In the genomic region with DNA sequence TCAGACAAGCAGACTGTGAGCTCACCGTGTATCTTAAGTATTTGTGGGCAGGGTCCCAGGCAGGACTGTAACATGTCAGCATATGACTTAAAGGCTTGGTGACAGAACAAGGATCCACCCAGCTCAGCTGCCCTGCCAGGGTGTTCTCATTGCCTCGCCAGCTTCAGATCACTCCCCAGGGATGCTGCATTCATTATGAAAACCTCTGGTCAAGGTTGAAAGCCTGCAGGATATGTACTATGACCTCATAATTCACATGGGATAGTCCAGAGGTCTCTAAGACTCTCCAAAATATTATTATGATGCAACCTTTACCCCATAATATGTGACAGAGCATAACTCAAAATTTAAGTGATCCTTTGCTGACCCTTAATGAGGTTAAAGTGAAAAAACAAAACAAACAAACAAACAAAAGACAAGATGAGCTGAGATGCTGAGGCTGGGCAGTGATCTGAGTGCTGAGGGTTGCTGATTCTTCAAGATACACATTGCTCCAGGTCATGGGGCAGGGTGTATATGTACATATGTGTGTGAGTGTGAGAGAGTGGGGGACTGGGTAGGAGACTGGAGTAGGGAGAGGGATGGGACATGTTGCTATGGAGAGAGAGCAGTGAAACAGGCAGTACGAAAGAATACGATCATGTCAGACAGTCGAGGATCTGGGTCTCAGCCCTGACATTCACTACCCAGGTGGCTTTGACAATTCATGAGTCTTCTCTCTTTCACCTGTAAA, we compare ENCODE assay signal across 9 cellular contexts.
DNase-seq lines count a peak whose midpoint lies in the region; ATAC-seq and TF ChIP-seq lines count a peak whose summit lies in the region.
"Had no signal": no experiment of that assay in that cellular context is flagged by ENCODE, and none has a peak within 500 bp of the region (broad histone marks: within the 10 kb centered on the region; RNA-seq: fewer than 3 reads in every experiment).

No MANE protein-coding gene starts in this region.

- H3K4me2 ChIP-seq in smooth muscle cell (no peak overlapping the region), SK-N-SH (no peak overlapping the region)

- POLR2A ChIA-PET in SK-N-SH (lab: Yijun Ruan, JAX), result no interaction called here
- POLR2A ChIA-PET in CD4-positive, alpha-beta T cell (lab: Charles Lee), result no interaction called here

- peak overlapping the region; percentile 78 for H3K9ac ChIP-seq in smooth muscle cell (ENCODE audit: low read depth)
- H3K9ac ChIP-seq in SK-N-SH, result no peak overlapping the region

- CTCF ChIA-PET in SK-N-SH (lab: Yijun Ruan, JAX), result no interaction called here
- CTCF ChIA-PET in CD4-positive, alpha-beta T cell (lab: Charles Lee), result no interaction called here

- H3K4me3 ChIP-seq in smooth muscle cell, result no peak overlapping the region
- no peak overlapping the region for H3K4me3 ChIP-seq in SK-N-SH (ENCODE audit: low read depth in 2 of 2, low read length in 1 of 2)
- H3K4me3 ChIP-seq: right lobe of liver had no signal

- no peaks in the 10 kb centered on the region for H3K9me3 Mint-ChIP-seq in T-helper 1 cell treated with Interleukin-12 subunit alpha and Interleukin-12 subunit beta and Interleukin-4 antibody, amounts not matched to agents 30 μg/mL and 1 μg/mL, for 36 hours
- H3K9me3 Mint-ChIP-seq in CD4-positive, alpha-beta T cell, result no peaks in the 10 kb centered on the region

- H3K9me2 ChIP-seq in SK-N-SH, result no peaks in the 10 kb centered on the region

- H3K27me3 ChIP-seq in smooth muscle cell (ENCODE audit: low read depth) (no peaks in the 10 kb centered on the region), SK-N-SH (ENCODE audit: insufficient read depth) (no peaks in the 10 kb centered on the region)
- no peaks in the 10 kb centered on the region for H3K27me3 ChIP-seq in CD4-positive, alpha-beta T cell (ENCODE audit: control insufficient read depth, insufficient read depth, low read length)
- H3K27me3 ChIP-seq: right lobe of liver had no signal

- peak; percentile 45 for ATAC-seq in HG03342 (IDR thresholded peaks at IDR 0.05; ENCODE audit: unreplicated experiment)
- ATAC-seq in CD4-positive, alpha-beta T cell (ENCODE audit: poor library complexity), result no peak

- no peaks in the 10 kb centered on the region for H3K27me3 Mint-ChIP-seq in T-helper 1 cell treated with Interleukin-12 subunit alpha and Interleukin-12 subunit beta and Interleukin-4 antibody, amounts not matched to agents 30 μg/mL and 1 μg/mL, for 36 hours (ENCODE audit: low read depth)
- no peaks in the 10 kb centered on the region for H3K27me3 Mint-ChIP-seq in CD4-positive, alpha-beta T cell

- peaks cover 38% of the 10 kb centered on the region for H3K4me1 Mint-ChIP-seq in T-helper 1 cell treated with Interleukin-12 subunit alpha and Interleukin-12 subunit beta and Interleukin-4 antibody, amounts not matched to agents 30 μg/mL and 1 μg/mL, for 36 hours (ENCODE audit: low read depth)
- peaks cover 19% of the 10 kb centered on the region for H3K4me1 Mint-ChIP-seq in CD4-positive, alpha-beta T cell (ENCODE audit: low read depth)

- H3K36me3 Mint-ChIP-seq in T-helper 1 cell treated with Interleukin-12 subunit alpha and Interleukin-12 subunit beta and Interleukin-4 antibody, amounts not matched to agents 30 μg/mL and 1 μg/mL, for 36 hours (ENCODE audit: low read depth), result peaks cover 1% of the 10 kb centered on the region
- no peaks in the 10 kb centered on the region for H3K36me3 Mint-ChIP-seq in CD4-positive, alpha-beta T cell (ENCODE audit: low read depth)

- no peaks in the 10 kb centered on the region for H4K20me1 ChIP-seq in smooth muscle cell (ENCODE audit: low read depth)
- no peaks in the 10 kb centered on the region for H4K20me1 ChIP-seq in SK-N-SH (ENCODE audit: insufficient read depth)

- TF ChIP-seq RAD21 in SK-N-SH (IDR thresholded peaks at IDR 0.05; ENCODE audit: low read length), result no peak

- H3K27ac ChIP-seq in epithelial cell of prostate, result peak overlapping the region; percentile 88
- peak overlapping the region; percentile 89 for H3K27ac ChIP-seq in smooth muscle cell (ENCODE audit: low read depth)
- peak overlapping the region in 1 of 2 experiments; percentile 11; a peak in 1 of 4 replicates for H3K27ac ChIP-seq in SK-N-SH (ENCODE audit: low read depth in 2 of 2, low read length in 1 of 2)
- H3K27ac ChIP-seq in CD4-positive, alpha-beta T cell (ENCODE audit: low read depth, low read length), result no peak overlapping the region
- H3K27ac ChIP-seq: right lobe of liver had no signal

- 76% methylated on average over 5 of the region's 5 CpGs for WGBS in smooth muscle cell (ENCODE audit: low lambda C conversion rate)
- 86% methylated on average over 5 of the region's 5 CpGs for WGBS in SK-N-SH (ENCODE audit: low lambda C conversion rate)

- H3K4me3 Mint-ChIP-seq in T-helper 1 cell treated with Interleukin-12 subunit alpha and Interleukin-12 subunit beta and Interleukin-4 antibody, amounts not matched to agents 30 μg/mL and 1 μg/mL, for 36 hours, result no peak overlapping the region
- no peak overlapping the region for H3K4me3 Mint-ChIP-seq in CD4-positive, alpha-beta T cell

- H3K4me1 ChIP-seq in smooth muscle cell (ENCODE audit: low read depth) (peaks cover 4% of the 10 kb centered on the region), SK-N-SH (ENCODE audit: control insufficient read depth in 1 of 2, insufficient read depth in 2 of 2, low read depth in 1 of 2, low read length in 1 of 2) (no peaks in the 10 kb centered on the region)

- intact Hi-C loops in CD4-positive, alpha-beta T cell (cut with DNase I, micrococcal nuclease), result no loop called here

- H3K36me3 ChIP-seq in smooth muscle cell (ENCODE audit: low read depth), result no peaks in the 10 kb centered on the region
- no peaks in the 10 kb centered on the region for H3K36me3 ChIP-seq in SK-N-SH (replicated peaks in 1 of 2; ENCODE audit: control insufficient read depth in 1 of 2, insufficient read depth in 2 of 2, low read length in 1 of 2)
- H3K36me3 ChIP-seq: right lobe of liver had no signal

- no peak for TF ChIP-seq EP300 in SK-N-SH (IDR thresholded peaks at IDR 0.05; ENCODE audit: borderline replicate concordance in 1 of 2, low read depth in 1 of 2, low read length in 1 of 2)

- H3K79me2 ChIP-seq in smooth muscle cell (ENCODE audit: low read depth) (no peaks in the 10 kb centered on the region), SK-N-SH (ENCODE audit: insufficient read depth) (no peaks in the 10 kb centered on the region)

- TF ChIP-seq CTCF in smooth muscle cell (IDR thresholded peaks at IDR 0.05; ENCODE audit: borderline replicate concordance, insufficient read depth, poor library complexity, severe bottlenecking), result no peak
- TF ChIP-seq CTCF in SK-N-SH (IDR thresholded peaks at IDR 0.05), result no peak
- no peak for TF ChIP-seq CTCF in CD4-positive, alpha-beta T cell (IDR thresholded peaks at IDR 0.05)

- H3K27ac Mint-ChIP-seq in T-helper 1 cell treated with Interleukin-12 subunit alpha and Interleukin-12 subunit beta and Interleukin-4 antibody, amounts not matched to agents 30 μg/mL and 1 μg/mL, for 36 hours, result peak overlapping the region; percentile 16
- H3K27ac Mint-ChIP-seq in CD4-positive, alpha-beta T cell, result no peak overlapping the region

- H2AFZ ChIP-seq in smooth muscle cell (ENCODE audit: low read depth), result no peak overlapping the region
- no peak overlapping the region for H2AFZ ChIP-seq in SK-N-SH (ENCODE audit: low read depth)

- H3F3A ChIP-seq in smooth muscle cell (ENCODE audit: low read depth) (no peaks in the 10 kb centered on the region), SK-N-SH (replicated peaks; ENCODE audit: insufficient read depth) (no peaks in the 10 kb centered on the region)

- H3K9me3 ChIP-seq in smooth muscle cell (replicated peaks; ENCODE audit: low read depth) (no peaks in the 10 kb centered on the region), SK-N-SH (no peaks in the 10 kb centered on the region)
- no peaks in the 10 kb centered on the region for H3K9me3 ChIP-seq in CD4-positive, alpha-beta T cell (ENCODE audit: control insufficient read depth, low read length)
- H3K9me3 ChIP-seq: right lobe of liver had no signal

- DNase-seq in T-helper 1 cell (no peak), epithelial cell of prostate (ENCODE audit: low read depth, low spot score) (no peak), smooth muscle cell (lab: John Stamatoyannopoulos, UW; ENCODE audit: unreplicated experiment) (no peak), SK-N-SH (no peak)
- DNase-seq in CD4-positive, alpha-beta T cell, result no peak
- DNase-seq in activated T-cell treated with anti-CD3 and anti-CD28 coated beads, Interleukin-2, amount 50 U/mL, for 48 hours, result no peak

TF ChIP-seq in SK-N-SH, 30 proteins besides CTCF, POLR2A, EP300 and RAD21 (continues in another document):
- TF ChIP-seq TAF1 (IDR thresholded peaks at IDR 0.05; ENCODE audit: borderline replicate concordance, low read depth, low read length) (no peak), RXRA (IDR thresholded peaks at IDR 0.05; ENCODE audit: borderline replicate concordance, low read depth) (no peak), TCF12 (IDR thresholded peaks at IDR 0.05) (no peak), FOXM1 (IDR thresholded peaks at IDR 0.05; ENCODE audit: low read depth) (no peak), MXI1 (IDR thresholded peaks at IDR 0.05; ENCODE audit: low read depth, low read length) (no peak), ELF1 (IDR thresholded peaks at IDR 0.05) (no peak), FOSL2 (IDR thresholded peaks at IDR 0.05; ENCODE audit: borderline replicate concordance, low read depth) (no peak)
- TF ChIP-seq, protein P1, sequence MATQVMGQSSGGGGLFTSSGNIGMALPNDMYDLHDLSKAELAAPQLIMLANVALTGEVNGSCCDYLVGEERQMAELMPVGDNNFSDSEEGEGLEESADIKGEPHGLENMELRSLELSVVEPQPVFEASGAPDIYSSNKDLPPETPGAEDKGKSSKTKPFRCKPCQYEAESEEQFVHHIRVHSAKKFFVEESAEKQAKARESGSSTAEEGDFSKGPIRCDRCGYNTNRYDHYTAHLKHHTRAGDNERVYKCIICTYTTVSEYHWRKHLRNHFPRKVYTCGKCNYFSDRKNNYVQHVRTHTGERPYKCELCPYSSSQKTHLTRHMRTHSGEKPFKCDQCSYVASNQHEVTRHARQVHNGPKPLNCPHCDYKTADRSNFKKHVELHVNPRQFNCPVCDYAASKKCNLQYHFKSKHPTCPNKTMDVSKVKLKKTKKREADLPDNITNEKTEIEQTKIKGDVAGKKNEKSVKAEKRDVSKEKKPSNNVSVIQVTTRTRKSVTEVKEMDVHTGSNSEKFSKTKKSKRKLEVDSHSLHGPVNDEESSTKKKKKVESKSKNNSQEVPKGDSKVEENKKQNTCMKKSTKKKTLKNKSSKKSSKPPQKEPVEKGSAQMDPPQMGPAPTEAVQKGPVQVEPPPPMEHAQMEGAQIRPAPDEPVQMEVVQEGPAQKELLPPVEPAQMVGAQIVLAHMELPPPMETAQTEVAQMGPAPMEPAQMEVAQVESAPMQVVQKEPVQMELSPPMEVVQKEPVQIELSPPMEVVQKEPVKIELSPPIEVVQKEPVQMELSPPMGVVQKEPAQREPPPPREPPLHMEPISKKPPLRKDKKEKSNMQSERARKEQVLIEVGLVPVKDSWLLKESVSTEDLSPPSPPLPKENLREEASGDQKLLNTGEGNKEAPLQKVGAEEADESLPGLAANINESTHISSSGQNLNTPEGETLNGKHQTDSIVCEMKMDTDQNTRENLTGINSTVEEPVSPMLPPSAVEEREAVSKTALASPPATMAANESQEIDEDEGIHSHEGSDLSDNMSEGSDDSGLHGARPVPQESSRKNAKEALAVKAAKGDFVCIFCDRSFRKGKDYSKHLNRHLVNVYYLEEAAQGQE (IDR thresholded peaks at IDR 0.05; ENCODE audit: low read depth, low read length), result no peak
